In genomic region chr9:36818242-36818938, GRCh38 we compare ENCODE assay signal across 1 cellular context.
TF ChIP-seq lines count a peak whose summit lies in the region.

No MANE protein-coding gene starts in this region.

TF ChIP-seq in SK-N-SH treated with all-trans-retinoic acid at 6 μM for 48 hours, 23 proteins besides CTCF, POLR2A, EP300 and RAD21 (continued from another document):
- TF ChIP-seq CREB5 (CRISPR knock-in tag; IDR thresholded peaks at IDR 0.05; ENCODE audit: low read depth) (no peak), CSDC2 (CRISPR knock-in tag; IDR thresholded peaks at IDR 0.05) (no peak), RARB (CRISPR knock-in tag; IDR thresholded peaks at IDR 0.05) (no peak)
